ENCODE assay signal across 26 cellular contexts in the genomic region with DNA sequence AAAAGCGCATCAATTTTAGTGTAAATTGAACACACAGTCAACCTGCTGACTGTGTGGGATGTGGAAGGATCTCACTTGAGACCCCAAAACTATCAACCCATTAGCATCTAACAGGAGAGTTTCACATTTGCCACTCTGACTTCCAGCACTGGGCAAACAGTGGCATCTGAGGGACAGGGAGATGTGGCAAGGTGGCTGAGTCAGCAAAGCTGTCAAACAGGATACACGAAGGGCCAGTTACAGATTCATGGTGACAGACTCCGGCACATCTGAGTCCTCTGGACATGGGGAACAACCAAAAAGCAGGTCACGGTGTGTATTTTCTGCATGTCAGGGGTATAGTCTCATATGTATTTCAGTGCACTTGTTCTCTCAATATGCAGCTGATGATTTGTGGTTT.
DNase-seq lines count a peak whose midpoint lies in the region; ATAC-seq, FAIRE-seq and TF ChIP-seq lines count a peak whose summit lies in the region.
"Had no signal": no experiment of that assay in that cellular context is flagged by ENCODE, and none has a peak within 500 bp of the region (broad histone marks: within the 10 kb centered on the region; RNA-seq: fewer than 3 reads in every experiment).

No MANE protein-coding gene starts in this region.

- H3K36me3 ChIP-seq in HepG2 (replicated peaks in 1 of 2; ENCODE audit: control insufficient read depth in 1 of 2, insufficient read depth in 2 of 2, low read length in 2 of 2) (no peaks in the 10 kb centered on the region), right lobe of liver (no peaks in the 10 kb centered on the region), astrocyte (ENCODE audit: insufficient read depth, low read length) (no peaks in the 10 kb centered on the region), esophagus muscularis mucosa (no peaks in the 10 kb centered on the region)
- H3K36me3 ChIP-seq: BE2C, BLaER1 had no signal

- peaks cover 7% of the 10 kb centered on the region for H3K9me3 Mint-ChIP-seq in astrocyte (ENCODE audit: unreplicated experiment)

- H3K27ac Mint-ChIP-seq in astrocyte (ENCODE audit: unreplicated experiment): peak overlapping the region; percentile 28
- H3K27ac Mint-ChIP-seq: CD14-positive monocyte; CD4-positive, alpha-beta memory T cell; CD4-positive, CD25-positive, alpha-beta regulatory T cell; CD8-positive, alpha-beta memory T cell had no signal

- H3K9ac ChIP-seq in HepG2 (ENCODE audit: insufficient read depth, low read depth, low read length): no peak overlapping the region
- H3K9ac ChIP-seq in astrocyte (ENCODE audit: low read length): no peak overlapping the region
- H3K9ac ChIP-seq: BLaER1 had no signal

- no TSS peak for BruUV-seq in HepG2 (replicated peaks; lab: Mats Ljungman, UMichigan)

- POLR2A ChIA-PET in HepG2 (lab: Yijun Ruan, JAX): no interaction called here
- POLR2A ChIA-PET in GM10248 (lab: Yijun Ruan, JAX): no interaction called here

- DNase-seq in HepG2 (ENCODE audit: low spot score): no peak
- DNase-seq in right lobe of liver: no peak
- DNase-seq in astrocyte (ENCODE audit: low read depth): no peak
- peak; percentile 68 for DNase-seq in esophagus muscularis mucosa (ENCODE audit: extremely low spot score)
- no peak for DNase-seq in GM10248 (ENCODE audit: extremely low spot score)
- DNase-seq: 8988T; ACHN; BE2C; C1 segment of cervical spinal cord; CD4-positive, alpha-beta memory T cell; CD4-positive, CD25-positive, alpha-beta regulatory T cell; CD8-positive, alpha-beta memory T cell; COR-L47; DMS 273 treated with DMSO at 0.1 percent for 48 hours; DMS153; DMS53; DMS79; DND-41; EL; GDM1 had no signal

- CTCF ChIA-PET in HepG2 (lab: Yijun Ruan, JAX; ENCODE audit: low intra/inter-chr PET ratio, low total read pairs) (no interaction called here), GM10248 (lab: Yijun Ruan, JAX) (no interaction called here)

- 1% methylated on average over 4 of the region's 4 CpGs for WGBS in HepG2 (ENCODE audit: low lambda C conversion rate)
- 63% methylated on average over 4 of the region's 4 CpGs for WGBS in right lobe of liver (ENCODE audit: insufficient coverage, low coverage, low lambda C conversion rate, missing lambda C conversion rate)
- 76% methylated on average over 4 of the region's 4 CpGs for WGBS in esophagus muscularis mucosa

- H3K27me3 Mint-ChIP-seq in astrocyte (ENCODE audit: low read depth, unreplicated experiment): peaks cover 8% of the 10 kb centered on the region
- H3K27me3 Mint-ChIP-seq: CD4-positive, CD25-positive, alpha-beta regulatory T cell; CD8-positive, alpha-beta memory T cell had no signal

- TF ChIP-seq EP300 in HepG2 (IDR thresholded peaks at IDR 0.05; ENCODE audit: low read depth in 2 of 2, low read length in 2 of 2) (no peak), HepG2 (CRISPR knock-in tag; IDR thresholded peaks at IDR 0.05; ENCODE audit: borderline replicate concordance) (no peak), esophagus muscularis mucosa (IDR thresholded peaks at IDR 0.05) (no peak)

- H2AFZ ChIP-seq in HepG2 (ENCODE audit: low read length) (no peak overlapping the region), astrocyte (ENCODE audit: low read depth, low read length) (no peak overlapping the region)

- no peak for TF ChIP-seq POLR2A in HepG2 (IDR thresholded peaks at IDR 0.05; ENCODE audit: insufficient read depth in 1 of 2, low read depth in 2 of 2, low read length in 2 of 2)
- TF ChIP-seq POLR2A in right lobe of liver (IDR thresholded peaks at IDR 0.05): no peak
- no peak for TF ChIP-seq POLR2A in esophagus muscularis mucosa (IDR thresholded peaks at IDR 0.05; ENCODE audit: low read depth)

- H3K9me3 ChIP-seq in HepG2 (ENCODE audit: low read length) (peaks cover 15% of the 10 kb centered on the region), right lobe of liver (no peaks in the 10 kb centered on the region), astrocyte (ENCODE audit: insufficient read depth, low read depth, low read length) (peaks cover 3% of the 10 kb centered on the region), esophagus muscularis mucosa (peaks cover 0 to 39% (median 30%) of the 10 kb centered on the region in 4 donors)
- H3K9me3 ChIP-seq: BE2C had no signal

- intact Hi-C loops in HepG2 (cut with micrococcal nuclease; ENCODE audit: unreplicated experiment): no loop called here
- intact Hi-C loops in right lobe of liver (cut with DNase I): no loop called here
- intact Hi-C loops in esophagus muscularis mucosa (cut with DNase I): no loop called here

- no peaks in the 10 kb centered on the region; a peak in 1 of 5 replicates for H3K27me3 ChIP-seq in HepG2 (ENCODE audit: control insufficient read depth in 1 of 2, insufficient read depth in 2 of 2, low read length in 2 of 2)
- no peaks in the 10 kb centered on the region for H3K27me3 ChIP-seq in right lobe of liver
- no peaks in the 10 kb centered on the region for H3K27me3 ChIP-seq in astrocyte (ENCODE audit: insufficient read depth, low read length)
- H3K27me3 ChIP-seq in esophagus muscularis mucosa: no peaks in the 10 kb centered on the region
- H3K27me3 ChIP-seq: BE2C, BLaER1 had no signal

- H3K4me1 Mint-ChIP-seq in astrocyte (ENCODE audit: low read depth, unreplicated experiment): peaks cover 7% of the 10 kb centered on the region
- H3K4me1 Mint-ChIP-seq: CD14-positive monocyte; CD4-positive, alpha-beta memory T cell; CD4-positive, CD25-positive, alpha-beta regulatory T cell; CD8-positive, alpha-beta memory T cell had no signal

- no peak overlapping the region for H3K27ac ChIP-seq in HepG2 (ENCODE audit: extremely low read length, insufficient read depth, low read length)
- no peak overlapping the region for H3K27ac ChIP-seq in right lobe of liver
- no peak overlapping the region for H3K27ac ChIP-seq in astrocyte (ENCODE audit: low read depth, low read length)
- H3K27ac ChIP-seq in esophagus muscularis mucosa (replicated peaks in 1 of 4): no peak overlapping the region
- H3K27ac ChIP-seq: BLaER1 had no signal

- H3K4me2 ChIP-seq in HepG2 (ENCODE audit: low read depth, low read length) (no peak overlapping the region), astrocyte (ENCODE audit: low read length) (no peak overlapping the region)
- H3K4me2 ChIP-seq: BLaER1 had no signal

- in situ Hi-C loops in HepG2 (cut with HindIII; ENCODE audit: extremely low pct_ligation_motif_present, low pct_unique_long_range_greater_than_20kb): no loop called here

- H3K4me1 ChIP-seq in HepG2 (ENCODE audit: insufficient read depth, low read length): no peaks in the 10 kb centered on the region
- H3K4me1 ChIP-seq in right lobe of liver: no peaks in the 10 kb centered on the region
- H3K4me1 ChIP-seq in astrocyte (ENCODE audit: insufficient read depth, low read length): no peaks in the 10 kb centered on the region
- H3K4me1 ChIP-seq in esophagus muscularis mucosa: peaks cover 0 to 3% (median 0%) of the 10 kb centered on the region in 4 donors
- H3K4me1 ChIP-seq: BE2C had no signal

- no peaks in the 10 kb centered on the region for H4K20me1 ChIP-seq in HepG2 (ENCODE audit: insufficient read depth, low read length)
- H4K20me1 ChIP-seq in astrocyte (ENCODE audit: insufficient read depth, low read length): no peaks in the 10 kb centered on the region
- H4K20me1 ChIP-seq: BLaER1 had no signal

- H3K4me3 ChIP-seq in HepG2 (replicated peaks in 1 of 3; ENCODE audit: insufficient read depth in 1 of 3, low read depth in 2 of 3, low read length in 3 of 3): no peak overlapping the region
- H3K4me3 ChIP-seq in right lobe of liver: no peak overlapping the region
- H3K4me3 ChIP-seq in astrocyte (ENCODE audit: insufficient read depth, low read depth, low read length): no peak overlapping the region
- no peak overlapping the region for H3K4me3 ChIP-seq in esophagus muscularis mucosa
- H3K4me3 ChIP-seq: BLaER1 had no signal

- H3K79me2 ChIP-seq in HepG2 (ENCODE audit: insufficient read depth, low read length): no peaks in the 10 kb centered on the region
- no peaks in the 10 kb centered on the region for H3K79me2 ChIP-seq in astrocyte (ENCODE audit: insufficient read depth, low read length)

- no peak for TF ChIP-seq RAD21 in HepG2 (CRISPR knock-in tag; IDR thresholded peaks at IDR 0.05)

- TF ChIP-seq CTCF in HepG2 (CRISPR knock-in tag; IDR thresholded peaks at IDR 0.05) (no peak), right lobe of liver (IDR thresholded peaks at IDR 0.05) (no peak), astrocyte (IDR thresholded peaks at IDR 0.05; ENCODE audit: insufficient read depth, low read depth, low read length) (no peak), esophagus muscularis mucosa (IDR thresholded peaks at IDR 0.05) (no peak), GM10248 (IDR thresholded peaks at IDR 0.05; ENCODE audit: control extremely low read depth, extremely low read depth, low read depth, missing control alignments) (no peak)

- H3K4me3 Mint-ChIP-seq in astrocyte (ENCODE audit: unreplicated experiment): no peak overlapping the region
- H3K4me3 Mint-ChIP-seq: CD14-positive monocyte; CD4-positive, alpha-beta memory T cell; CD4-positive, CD25-positive, alpha-beta regulatory T cell; CD8-positive, alpha-beta memory T cell had no signal

- FAIRE-seq in HepG2 (lab: Jason Lieb, UNC) (no peak), astrocyte (lab: Jason Lieb, UNC) (no peak)
- FAIRE-seq: A204.1, GM12891, GM19239 had no signal

- H3K36me3 Mint-ChIP-seq in astrocyte (ENCODE audit: low read depth, unreplicated experiment): no peaks in the 10 kb centered on the region
- H3K36me3 Mint-ChIP-seq: CD14-positive monocyte; CD4-positive, alpha-beta memory T cell; CD4-positive, CD25-positive, alpha-beta regulatory T cell; CD8-positive, alpha-beta memory T cell had no signal

- ATAC-seq in HepG2: no peak
- no peak for ATAC-seq in right lobe of liver
- no peak for ATAC-seq in HG03439 (IDR thresholded peaks at IDR 0.05; ENCODE audit: unreplicated experiment)

TF ChIP-seq in HepG2, 621 proteins besides CTCF, POLR2A, EP300 and RAD21:
- TF ChIP-seq MAFF (IDR thresholded peaks at IDR 0.05; ENCODE audit: low read depth, low read length): 0 out of 2 replicates have a peak, but pooled peaks have one; percentile 11
- TF ChIP-seq MAFK (conservative IDR thresholded peaks at IDR 0.05 in 1 of 2, IDR thresholded peaks at IDR 0.05 in 1 of 2; ENCODE audit: low read length in 2 of 2): peak; percentile 20 to 66; a peak in 2 of 4 replicates
- TF ChIP-seq, protein P1, sequence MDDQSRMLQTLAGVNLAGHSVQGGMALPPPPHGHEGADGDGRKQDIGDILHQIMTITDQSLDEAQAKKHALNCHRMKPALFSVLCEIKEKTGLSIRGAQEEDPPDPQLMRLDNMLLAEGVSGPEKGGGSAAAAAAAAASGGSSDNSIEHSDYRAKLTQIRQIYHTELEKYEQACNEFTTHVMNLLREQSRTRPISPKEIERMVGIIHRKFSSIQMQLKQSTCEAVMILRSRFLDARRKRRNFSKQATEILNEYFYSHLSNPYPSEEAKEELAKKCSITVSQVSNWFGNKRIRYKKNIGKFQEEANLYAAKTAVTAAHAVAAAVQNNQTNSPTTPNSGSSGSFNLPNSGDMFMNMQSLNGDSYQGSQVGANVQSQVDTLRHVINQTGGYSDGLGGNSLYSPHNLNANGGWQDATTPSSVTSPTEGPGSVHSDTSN (CRISPR knock-in tag; IDR thresholded peaks at IDR 0.05; ENCODE audit: borderline replicate concordance): no peak
